Comparison of ENCODE assay signal across 13 cellular contexts in genomic region chr10:74432841-74433594, GRCh38.
DNase-seq lines count a peak whose midpoint lies in the region; ATAC-seq, FAIRE-seq and TF ChIP-seq lines count a peak whose summit lies in the region.
"Had no signal": no experiment of that assay in that cellular context is flagged by ENCODE, and none has a peak within 500 bp of the region (broad histone marks: within the 10 kb centered on the region; RNA-seq: fewer than 3 reads in every experiment).

No MANE protein-coding gene starts in this region.

- H4K8ac ChIP-seq in mesenchymal stem cell (ENCODE audit: low read length), result no peak overlapping the region

- H3K9me3 Mint-ChIP-seq in WTC11, result no peaks in the 10 kb centered on the region
- peaks cover 2% of the 10 kb centered on the region for H3K9me3 Mint-ChIP-seq in activated CD4-positive, alpha-beta memory T cell treated with anti-CD3 and anti-CD28 coated beads, Interleukin-2, amount 10 ng/mL, durations not matched to agents 7 days and 5 days
- H3K9me3 Mint-ChIP-seq: stimulated activated memory B cell treated with anti-CD40 and anti-IgM and Interleukin-4, amounts not matched to agents 10 μg/mL and 1 μg/mL and 100 μg/mL, for 72 hours had no signal

- H2BK120ac ChIP-seq in mesenchymal stem cell (ENCODE audit: low read depth, low read length), result no peak overlapping the region

- no peaks in the 10 kb centered on the region for H3K4me1 ChIP-seq in mesenchymal stem cell (ENCODE audit: control insufficient read depth, insufficient read depth, low read depth, low read length)

- no peaks in the 10 kb centered on the region for H3K27me3 Mint-ChIP-seq in WTC11 (ENCODE audit: low read depth)
- no peaks in the 10 kb centered on the region for H3K27me3 Mint-ChIP-seq in activated CD4-positive, alpha-beta memory T cell treated with anti-CD3 and anti-CD28 coated beads, Interleukin-2, amount 10 ng/mL, durations not matched to agents 7 days and 5 days
- H3K27me3 Mint-ChIP-seq: brain; stimulated activated memory B cell treated with anti-CD40 and anti-IgM and Interleukin-4, amounts not matched to agents 10 μg/mL and 1 μg/mL and 100 μg/mL, for 72 hours had no signal

- H2BK15ac ChIP-seq in mesenchymal stem cell (ENCODE audit: low read depth, poor library complexity, severe bottlenecking), result no peak overlapping the region

- H3K14ac ChIP-seq in mesenchymal stem cell (ENCODE audit: low read length in 2 of 2), result no peak overlapping the region

- H2BK5ac ChIP-seq in mesenchymal stem cell (ENCODE audit: low read depth, low read length, poor library complexity, severe bottlenecking), result no peak overlapping the region

- H3K4me3 Mint-ChIP-seq in WTC11, result no peak overlapping the region
- no peak overlapping the region for H3K4me3 Mint-ChIP-seq in activated CD4-positive, alpha-beta memory T cell treated with anti-CD3 and anti-CD28 coated beads, Interleukin-2, amount 10 ng/mL, durations not matched to agents 7 days and 5 days
- H3K4me3 Mint-ChIP-seq: brain; stimulated activated memory B cell treated with anti-CD40 and anti-IgM and Interleukin-4, amounts not matched to agents 10 μg/mL and 1 μg/mL and 100 μg/mL, for 72 hours had no signal

- peaks cover 2% of the 10 kb centered on the region for H3K79me1 ChIP-seq in mesenchymal stem cell (replicated peaks; ENCODE audit: low read length, poor library complexity, severe bottlenecking)

- no peak overlapping the region for H3K4ac ChIP-seq in mesenchymal stem cell (ENCODE audit: low read depth in 1 of 2, low read length in 2 of 2)

- H3K9me3 ChIP-seq in mesenchymal stem cell (ENCODE audit: control insufficient read depth, low read length), result no peaks in the 10 kb centered on the region

- 11% methylated on average over 1 of the region's 1 CpG for WGBS in mesenchymal stem cell

- H3K4me1 Mint-ChIP-seq in WTC11, result peaks cover 32% of the 10 kb centered on the region
- no peaks in the 10 kb centered on the region for H3K4me1 Mint-ChIP-seq in activated CD4-positive, alpha-beta memory T cell treated with anti-CD3 and anti-CD28 coated beads, Interleukin-2, amount 10 ng/mL, durations not matched to agents 7 days and 5 days
- H3K4me1 Mint-ChIP-seq: stimulated activated memory B cell treated with anti-CD40 and anti-IgM and Interleukin-4, amounts not matched to agents 10 μg/mL and 1 μg/mL and 100 μg/mL, for 72 hours had no signal

- H4K91ac ChIP-seq in mesenchymal stem cell (ENCODE audit: low read length), result no peak overlapping the region

- H2AK5ac ChIP-seq in mesenchymal stem cell (ENCODE audit: low read length, severe bottlenecking), result no peak overlapping the region

- no peak for FAIRE-seq in HTR-8/SVneo (lab: Jason Lieb, UNC)

- CTCF ChIA-PET in BJ (lab: Yijun Ruan, JAX), result interaction anchor here (0.6 to 0.9 kb wide), 2 partner anchors 67 to 446 kb away, joined by 3 read pairs; no protein-coding TSS in a partner anchor
- CTCF ChIA-PET in WTC11 (lab: Charles Lee), result interaction anchor here (0.9 kb wide), 1 partner anchor 13 kb away, joined by 4 read pairs; no protein-coding TSS in a partner anchor
- CTCF ChIA-PET in activated CD4-positive, alpha-beta memory T cell treated with anti-CD3 and anti-CD28 coated beads, Interleukin-2, amount 10 ng/mL, durations not matched to agents 7 days and 5 days (lab: Charles Lee), result no interaction called here

- no peak for ATAC-seq in WTC11
- ATAC-seq in GM19395 (IDR thresholded peaks at IDR 0.05; ENCODE audit: unreplicated experiment), result no peak
- no peak for ATAC-seq in HG02981 (IDR thresholded peaks at IDR 0.05; ENCODE audit: unreplicated experiment)
- ATAC-seq: stimulated activated memory B cell treated with anti-CD40 and anti-IgM and Interleukin-4, amounts not matched to agents 10 μg/mL and 1 μg/mL and 100 μg/mL, for 72 hours had no signal

- TF ChIP-seq CTCF in BJ (IDR thresholded peaks at IDR 0.05; ENCODE audit: insufficient read depth, low read depth, low read length) (no peak), WTC11 (IDR thresholded peaks at IDR 0.05) (no peak)

- no peak overlapping the region for H3K4me2 ChIP-seq in mesenchymal stem cell (ENCODE audit: low read length, poor library complexity, severe bottlenecking)

- H3K9ac ChIP-seq in mesenchymal stem cell (ENCODE audit: low read length), result no peak overlapping the region

- H3K36me3 ChIP-seq in BJ (ENCODE audit: control insufficient read depth, insufficient read depth, low read length) (no peaks in the 10 kb centered on the region), mesenchymal stem cell (ENCODE audit: control insufficient read depth in 1 of 2, insufficient read depth in 2 of 2, low read depth in 1 of 2, low read length in 2 of 2) (peaks cover 0 to 3% of the 10 kb centered on the region in 2 experiments)

- H3K23ac ChIP-seq in mesenchymal stem cell (ENCODE audit: low read length in 2 of 2), result no peak overlapping the region

- H2AFZ ChIP-seq in mesenchymal stem cell (ENCODE audit: low read depth, low read length), result no peak overlapping the region

- peak overlapping the region; percentile 51; the same call in 1 of the 2 replicates for H3K27ac Mint-ChIP-seq in WTC11
- H3K27ac Mint-ChIP-seq in activated CD4-positive, alpha-beta memory T cell treated with anti-CD3 and anti-CD28 coated beads, Interleukin-2, amount 10 ng/mL, durations not matched to agents 7 days and 5 days, result no peak overlapping the region
- H3K27ac Mint-ChIP-seq: stimulated activated memory B cell treated with anti-CD40 and anti-IgM and Interleukin-4, amounts not matched to agents 10 μg/mL and 1 μg/mL and 100 μg/mL, for 72 hours had no signal

- H3K36me3 Mint-ChIP-seq in WTC11, result no peaks in the 10 kb centered on the region
- peaks cover 8% of the 10 kb centered on the region for H3K36me3 Mint-ChIP-seq in activated CD4-positive, alpha-beta memory T cell treated with anti-CD3 and anti-CD28 coated beads, Interleukin-2, amount 10 ng/mL, durations not matched to agents 7 days and 5 days (ENCODE audit: low read depth)

- no peak overlapping the region for H2BK12ac ChIP-seq in mesenchymal stem cell (ENCODE audit: low read length in 2 of 2)

- no peak overlapping the region for H3K27ac ChIP-seq in mesenchymal stem cell (ENCODE audit: low read length, poor library complexity, severe bottlenecking)

- no peak overlapping the region for H3K4me3 ChIP-seq in BJ (ENCODE audit: low read depth, low read length)
- H3K4me3 ChIP-seq in mesenchymal stem cell (ENCODE audit: insufficient read depth in 1 of 2, low read depth in 1 of 2, low read length in 2 of 2), result no peak overlapping the region

- H3K18ac ChIP-seq in mesenchymal stem cell (ENCODE audit: low read depth in 1 of 2, low read length in 2 of 2), result no peak overlapping the region

- POLR2A ChIA-PET in BJ (lab: Charles Lee), result no interaction called here
- POLR2A ChIA-PET in WTC11 (lab: Charles Lee), result no interaction called here
- POLR2A ChIA-PET in activated CD4-positive, alpha-beta memory T cell treated with anti-CD3 and anti-CD28 coated beads, Interleukin-2, amount 10 ng/mL, durations not matched to agents 7 days and 5 days (lab: Charles Lee), result no interaction called here

- DNase-seq in BJ (ENCODE audit: low read depth), result peak; percentile 74
- peak; percentile 27 for DNase-seq in HTR-8/SVneo (ENCODE audit: insufficient read length, low spot score)
- DNase-seq in WTC11 (ENCODE audit: low spot score), result no peak
- peak; percentile 86 for DNase-seq in mesenchymal stem cell
- no peak for DNase-seq in activated CD4-positive, alpha-beta memory T cell treated with anti-CD3 and anti-CD28 coated beads, Interleukin-2, amount 10 ng/mL, durations not matched to agents 7 days and 5 days
- no peak for DNase-seq in amniotic stem cell (lab: John Stamatoyannopoulos, UW)
- DNase-seq: foreskin melanocyte; NCI-H345; stimulated activated CD4-positive, alpha-beta T cell treated with anti-CD3 and anti-CD28 coated beads, Interleukin-12 subunit alpha, Interleukin-12 subunit beta, amount 100 ng/mL, for 4 hours had no signal

- H3K27me3 ChIP-seq in BJ (ENCODE audit: control insufficient read depth, insufficient read depth, low read length) (no peaks in the 10 kb centered on the region), mesenchymal stem cell (ENCODE audit: control insufficient read depth in 1 of 2, insufficient read depth in 1 of 2, low read length in 2 of 2) (no peaks in the 10 kb centered on the region)

TF ChIP-seq in WTC11, 78 proteins besides CTCF, POLR2A, EP300 and RAD21 (continues in another document):
- TF ChIP-seq NR1H2 (CRISPR knock-in tag; IDR thresholded peaks at IDR 0.05) (no peak), ARID4B (CRISPR knock-in tag; IDR thresholded peaks at IDR 0.05; ENCODE audit: borderline replicate concordance) (no peak)

Comparison
In these comparisons a context has a peak if more than half of its experiments do, and no peak if none do; other contexts are left out.
1. DNase-seq: peak in BJ (single experiment), HTR-8/SVneo (single experiment) and mesenchymal stem cell (single experiment); none in WTC11 (single experiment), activated CD4-positive, alpha-beta memory T cell treated with anti-CD3 and anti-CD28 coated beads, Interleukin-2, amount 10 ng/mL, durations not matched to agents 7 days and 5 days (single experiment) and amniotic stem cell (single experiment).